ENCODE assay signal across 1 cellular context in the genomic region with DNA sequence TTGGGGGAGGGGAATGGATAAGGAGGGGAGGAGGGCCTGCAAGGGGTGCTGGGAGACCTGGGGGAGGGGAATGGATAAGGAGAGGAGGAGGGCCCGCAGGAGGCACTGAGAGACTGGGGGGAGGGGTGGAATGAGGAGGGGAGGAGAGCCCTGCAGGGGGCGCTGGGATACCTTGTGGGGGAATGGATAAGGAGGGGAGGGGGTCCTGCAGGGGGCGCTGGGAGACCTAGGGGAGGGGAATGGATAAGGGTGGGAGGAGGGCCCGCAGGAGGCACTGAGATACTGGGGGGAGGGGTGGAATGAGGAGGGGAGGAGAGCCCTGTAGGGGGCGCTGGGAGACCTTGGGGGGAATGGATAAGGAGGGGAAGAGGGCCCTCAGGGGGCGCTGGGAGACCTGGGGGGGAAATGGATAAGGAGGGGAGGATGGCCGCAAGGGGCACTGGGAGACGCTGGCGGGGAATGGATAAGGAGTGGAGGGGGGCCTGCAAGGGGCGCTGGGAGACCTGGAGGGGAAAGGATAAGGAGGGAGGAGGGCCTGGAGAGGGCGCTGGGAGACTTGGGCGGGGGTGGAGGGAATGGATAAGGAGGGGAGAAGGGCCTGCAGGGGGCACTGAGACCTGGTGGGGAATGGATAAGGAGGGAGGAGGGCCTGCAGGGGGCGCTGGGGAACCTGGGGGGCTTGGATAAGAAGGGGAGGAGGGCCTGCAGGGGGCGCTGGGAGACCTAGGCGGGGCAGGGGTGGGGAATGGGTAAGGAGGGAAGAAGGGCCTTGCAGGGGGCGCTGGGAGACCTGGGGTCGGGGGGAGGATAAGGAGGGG.
TF ChIP-seq lines count a peak whose summit lies in the region.

No MANE protein-coding gene starts in this region.

TF ChIP-seq in K562, 482 proteins besides CTCF, POLR2A, EP300 and RAD21 (continued from another document and continues in another):
- TF ChIP-seq, protein P1, sequence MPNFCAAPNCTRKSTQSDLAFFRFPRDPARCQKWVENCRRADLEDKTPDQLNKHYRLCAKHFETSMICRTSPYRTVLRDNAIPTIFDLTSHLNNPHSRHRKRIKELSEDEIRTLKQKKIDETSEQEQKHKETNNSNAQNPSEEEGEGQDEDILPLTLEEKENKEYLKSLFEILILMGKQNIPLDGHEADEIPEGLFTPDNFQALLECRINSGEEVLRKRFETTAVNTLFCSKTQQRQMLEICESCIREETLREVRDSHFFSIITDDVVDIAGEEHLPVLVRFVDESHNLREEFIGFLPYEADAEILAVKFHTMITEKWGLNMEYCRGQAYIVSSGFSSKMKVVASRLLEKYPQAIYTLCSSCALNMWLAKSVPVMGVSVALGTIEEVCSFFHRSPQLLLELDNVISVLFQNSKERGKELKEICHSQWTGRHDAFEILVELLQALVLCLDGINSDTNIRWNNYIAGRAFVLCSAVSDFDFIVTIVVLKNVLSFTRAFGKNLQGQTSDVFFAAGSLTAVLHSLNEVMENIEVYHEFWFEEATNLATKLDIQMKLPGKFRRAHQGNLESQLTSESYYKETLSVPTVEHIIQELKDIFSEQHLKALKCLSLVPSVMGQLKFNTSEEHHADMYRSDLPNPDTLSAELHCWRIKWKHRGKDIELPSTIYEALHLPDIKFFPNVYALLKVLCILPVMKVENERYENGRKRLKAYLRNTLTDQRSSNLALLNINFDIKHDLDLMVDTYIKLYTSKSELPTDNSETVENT (CRISPR knock-in tag; IDR thresholded peaks at IDR 0.05) = no peak
- TF ChIP-seq ESRRA (IDR thresholded peaks at IDR 0.05; ENCODE audit: borderline replicate concordance, low read depth) = no peak
- no peak for TF ChIP-seq GABPB1 (CRISPR knock-in tag; IDR thresholded peaks at IDR 0.05)
- TF ChIP-seq PHB2 (IDR thresholded peaks at IDR 0.05; ENCODE audit: low read depth) = no peak
- no peak for TF ChIP-seq HNRNPK (IDR thresholded peaks at IDR 0.05; ENCODE audit: low read depth, low read length, poor library complexity, severe bottlenecking)
- peak; percentile 84 for TF ChIP-seq CBFA2T3 (IDR thresholded peaks at IDR 0.05)
- no peak for TF ChIP-seq ZNF592 (IDR thresholded peaks at IDR 0.05)
- no peak for TF ChIP-seq KLF13 (tag; IDR thresholded peaks at IDR 0.05; ENCODE audit: borderline replicate concordance, low read depth)
- TF ChIP-seq CHD2 (IDR thresholded peaks at IDR 0.05; ENCODE audit: low read depth, low read length) = peak; percentile 63; the same call in 1 of the 2 replicates
- no peak for TF ChIP-seq ZNF778 (CRISPR knock-in tag; IDR thresholded peaks at IDR 0.05)
- TF ChIP-seq, protein P2, sequence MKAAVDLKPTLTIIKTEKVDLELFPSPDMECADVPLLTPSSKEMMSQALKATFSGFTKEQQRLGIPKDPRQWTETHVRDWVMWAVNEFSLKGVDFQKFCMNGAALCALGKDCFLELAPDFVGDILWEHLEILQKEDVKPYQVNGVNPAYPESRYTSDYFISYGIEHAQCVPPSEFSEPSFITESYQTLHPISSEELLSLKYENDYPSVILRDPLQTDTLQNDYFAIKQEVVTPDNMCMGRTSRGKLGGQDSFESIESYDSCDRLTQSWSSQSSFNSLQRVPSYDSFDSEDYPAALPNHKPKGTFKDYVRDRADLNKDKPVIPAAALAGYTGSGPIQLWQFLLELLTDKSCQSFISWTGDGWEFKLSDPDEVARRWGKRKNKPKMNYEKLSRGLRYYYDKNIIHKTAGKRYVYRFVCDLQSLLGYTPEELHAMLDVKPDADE (conservative IDR thresholded peaks at IDR 0.05; ENCODE audit: control insufficient read depth, low read depth, low read length) = no peak
- TF ChIP-seq PREB (CRISPR knock-in tag; IDR thresholded peaks at IDR 0.05) = no peak
- TF ChIP-seq CBFA2T2 (conservative IDR thresholded peaks at IDR 0.05) = peak; percentile 76
- TF ChIP-seq CC2D1A (IDR thresholded peaks at IDR 0.05) = peak; percentile 59; the same call in 1 of the 2 replicates
- TF ChIP-seq, protein P3, sequence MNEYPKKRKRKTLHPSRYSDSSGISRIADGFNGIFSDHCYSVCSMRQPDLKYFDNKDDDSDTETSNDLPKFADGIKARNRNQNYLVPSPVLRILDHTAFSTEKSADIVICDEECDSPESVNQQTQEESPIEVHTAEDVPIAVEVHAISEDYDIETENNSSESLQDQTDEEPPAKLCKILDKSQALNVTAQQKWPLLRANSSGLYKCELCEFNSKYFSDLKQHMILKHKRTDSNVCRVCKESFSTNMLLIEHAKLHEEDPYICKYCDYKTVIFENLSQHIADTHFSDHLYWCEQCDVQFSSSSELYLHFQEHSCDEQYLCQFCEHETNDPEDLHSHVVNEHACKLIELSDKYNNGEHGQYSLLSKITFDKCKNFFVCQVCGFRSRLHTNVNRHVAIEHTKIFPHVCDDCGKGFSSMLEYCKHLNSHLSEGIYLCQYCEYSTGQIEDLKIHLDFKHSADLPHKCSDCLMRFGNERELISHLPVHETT (CRISPR knock-in tag; conservative IDR thresholded peaks at IDR 0.05 in 1 of 2, IDR thresholded peaks at IDR 0.05 in 1 of 2) = 0 out of 4 replicates have a peak, but pooled peaks of 1 of the 2 experiments have one; percentile 15
- no peak for TF ChIP-seq CREBBP (IDR thresholded peaks at IDR 0.05; ENCODE audit: low read depth, low read length)
- no peak for TF ChIP-seq CREB1 (IDR thresholded peaks at IDR 0.05)
- TF ChIP-seq CREB1 (CRISPR knock-in tag; IDR thresholded peaks at IDR 0.05) = no peak
- no peak for TF ChIP-seq ZNF444 (CRISPR knock-in tag; IDR thresholded peaks at IDR 0.05)
- TF ChIP-seq ZNF41 (CRISPR knock-in tag; conservative IDR thresholded peaks at IDR 0.05) = no peak
- 0 out of 4 replicates have a peak, but pooled peaks of 1 of the 2 experiments have one; percentile 28 for TF ChIP-seq TRIM24 (IDR thresholded peaks at IDR 0.05)
- no peak for TF ChIP-seq GABPB2 (CRISPR knock-in tag; conservative IDR thresholded peaks at IDR 0.05)
- TF ChIP-seq CHD7 (IDR thresholded peaks at IDR 0.05; ENCODE audit: low read depth, low read length) = no peak
- TF ChIP-seq TCF3 (CRISPR knock-in tag; IDR thresholded peaks at IDR 0.05) = peak; percentile 9; the same call in 1 of the 2 replicates
- TF ChIP-seq, protein P4, sequence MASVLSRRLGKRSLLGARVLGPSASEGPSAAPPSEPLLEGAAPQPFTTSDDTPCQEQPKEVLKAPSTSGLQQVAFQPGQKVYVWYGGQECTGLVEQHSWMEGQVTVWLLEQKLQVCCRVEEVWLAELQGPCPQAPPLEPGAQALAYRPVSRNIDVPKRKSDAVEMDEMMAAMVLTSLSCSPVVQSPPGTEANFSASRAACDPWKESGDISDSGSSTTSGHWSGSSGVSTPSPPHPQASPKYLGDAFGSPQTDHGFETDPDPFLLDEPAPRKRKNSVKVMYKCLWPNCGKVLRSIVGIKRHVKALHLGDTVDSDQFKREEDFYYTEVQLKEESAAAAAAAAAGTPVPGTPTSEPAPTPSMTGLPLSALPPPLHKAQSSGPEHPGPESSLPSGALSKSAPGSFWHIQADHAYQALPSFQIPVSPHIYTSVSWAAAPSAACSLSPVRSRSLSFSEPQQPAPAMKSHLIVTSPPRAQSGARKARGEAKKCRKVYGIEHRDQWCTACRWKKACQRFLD (CRISPR knock-in tag; IDR thresholded peaks at IDR 0.05) = 0 out of 2 replicates have a peak, but pooled peaks have one; percentile 34
